27 cellular contexts compared by ENCODE assay signal in genomic region chr13:113762538-113762937, GRCh38. TPM values are rescaled to one million over a fixed set of nuclear protein-coding genes. Genes with fewer than 3 reads are reported as not detected.
DNase-seq lines count a peak whose midpoint lies in the region; ATAC-seq and TF ChIP-seq lines count a peak whose summit lies in the region.
"Had no signal": no experiment of that assay in that cellular context is flagged by ENCODE, and none has a peak within 500 bp of the region (broad histone marks: within the 10 kb centered on the region; RNA-seq: fewer than 3 reads in every experiment).

No MANE protein-coding gene starts in this region.

- TF ChIP-seq EP300 in sigmoid colon (IDR thresholded peaks at IDR 0.05) = no peak

- no peak for ATAC-seq in left cardiac atrium
- ATAC-seq: A549, PC-3 had no signal

- H3K4me1 ChIP-seq in sigmoid colon = peaks cover 0 to 20% (median 17%) of the 10 kb centered on the region in 4 donors

- no peaks in the 10 kb centered on the region for H3K9me3 Mint-ChIP-seq in type B pancreatic cell
- H3K9me3 Mint-ChIP-seq: CD4-positive, alpha-beta T cell; IgD-negative memory B cell had no signal

- intact Hi-C loops in cardiac septum (cut with DNase I) = no loop called here
- intact Hi-C loops in left cardiac atrium (cut with DNase I) = no loop called here
- intact Hi-C loops in head of caudate nucleus (cut with DNase I) = no loop called here
- intact Hi-C loops in sigmoid colon (cut with DNase I) = no loop called here

- H3K36me3 Mint-ChIP-seq in type B pancreatic cell = no peaks in the 10 kb centered on the region
- H3K36me3 Mint-ChIP-seq: IgD-negative memory B cell had no signal

- H3K4me3 Mint-ChIP-seq in type B pancreatic cell = no peak overlapping the region
- H3K4me3 Mint-ChIP-seq: CD4-positive, alpha-beta T cell; H9; IgD-negative memory B cell had no signal

- H3K27me3 Mint-ChIP-seq in type B pancreatic cell = peaks cover 55% of the 10 kb centered on the region

- 85 to 91% methylated on average over 11 of the region's 11 CpGs for WGBS in sigmoid colon, 2 donors

- H3K4me1 Mint-ChIP-seq in type B pancreatic cell (ENCODE audit: unreplicated experiment) = peaks cover 6% of the 10 kb centered on the region

- TF ChIP-seq CTCF in sigmoid colon (IDR thresholded peaks at IDR 0.05) (no peak), type B pancreatic cell (conservative IDR thresholded peaks at IDR 0.05) (no peak)

- peak; percentile 3 for DNase-seq in cardiac septum (ENCODE audit: low spot score)
- DNase-seq in left cardiac atrium = no peak
- peak in 25 of 42 donors; percentile 15 to 81 (median 55) for DNase-seq in head of caudate nucleus
- DNase-seq in sigmoid colon = peak; percentile 17
- DNase-seq in type B pancreatic cell (ENCODE audit: extremely low spot score, unreplicated experiment) = no peak
- DNase-seq in activated CD4-positive, CD25-positive, alpha-beta regulatory T cell (lab: John Stamatoyannopoulos, UW) = no peak
- no peak for DNase-seq in G401 (ENCODE audit: low spot score)
- DNase-seq: AML-193; CD4-positive, alpha-beta T cell; GM23248; H9; MM.1S; NCI-H1048; NCI-H1417; NCI-H1694; NCI-H2029 treated with DMSO at 0.1 percent for 48 hours; NCI-H446 treated with DMSO at 0.1 percent for 48 hours; NCI-H526; NCI-H82; NK-92 treated with Interleukin-12 subunit alpha and Interleukin-12 subunit beta, amount 100 ng/mL, for 24 hours; PC-3; Right ventricle myocardium superior had no signal

- H3K36me3 ChIP-seq in sigmoid colon = no peaks in the 10 kb centered on the region
- H3K36me3 ChIP-seq: BLaER1 treated with 17β-estradiol and CSF1 and Interleukin-3, amounts not matched to agents 10 nM and 100 nM; SJSA1 had no signal

- no peak overlapping the region for H3K4me3 ChIP-seq in sigmoid colon
- H3K4me3 ChIP-seq: A549; BLaER1 treated with 17β-estradiol and CSF1 and Interleukin-3, amounts not matched to agents 10 nM and 100 nM; GM23248; SJSA1 had no signal

- H3K27me3 ChIP-seq in sigmoid colon = peaks cover 0 to 27% (median 8%) of the 10 kb centered on the region in 3 donors

- no peak overlapping the region for H3K27ac Mint-ChIP-seq in type B pancreatic cell
- H3K27ac Mint-ChIP-seq: CD4-positive, alpha-beta T cell; H9; IgD-negative memory B cell had no signal

- TF ChIP-seq POLR2A in sigmoid colon (IDR thresholded peaks at IDR 0.05) = no peak

- in situ Hi-C loops in G401 (cut with HindIII; ENCODE audit: low sequenced_read_pairs) = no loop called here

- no peak overlapping the region for H3K27ac ChIP-seq in sigmoid colon
- H3K27ac ChIP-seq: A549; BLaER1 treated with 17β-estradiol and CSF1 and Interleukin-3, amounts not matched to agents 10 nM and 100 nM; GM23248; KMS-11; SJSA1 had no signal

- no peaks in the 10 kb centered on the region for H3K9me3 ChIP-seq in sigmoid colon
- H3K9me3 ChIP-seq: A549 had no signal

RNA-seq across cellular contexts. Expression of gene TMEM255B, which starts 3.5 kb away (rescaled TPM):
- 10.7 TPM for total RNA-seq in cardiac septum
- total RNA-seq in left cardiac atrium = 10 to 100 TPM; 10.5 to 14.1 TPM
- total RNA-seq in sigmoid colon = 10 to 100 TPM in 2 of 4 donors, 1 to 10 TPM in 1, under 1 TPM in 1; 0.99 to 11.1 (median 7.3) TPM
- 1 to 10 TPM in 2 of 3 donors, under 1 TPM in 1; 0.60 to 4.6 (median 1.8) TPM for polyA plus RNA-seq in sigmoid colon
- total RNA-seq in type B pancreatic cell (ENCODE audit: low replicate concordance) = 0.92 and 1.9 TPM in 2 replicates
- 1.2 TPM in 1 of 2 replicates, not detected in the other for total RNA-seq in G401 (2014; rRNA removed; shearing (Covaris generic))
- total RNA-seq: GM23248 had no signal

Comparison
In these comparisons a context has a peak if more than half of its experiments do, and no peak if none do; other contexts are left out.
1. DNase-seq: peak in cardiac septum (single experiment), head of caudate nucleus (25 of 42) and sigmoid colon (single experiment); none in left cardiac atrium (single experiment), type B pancreatic cell (single experiment), activated CD4-positive, CD25-positive, alpha-beta regulatory T cell (0 of 4) and G401 (single experiment).